In genomic region chr13:79482271-79482970, GRCh38 we compare ENCODE assay signal across 8 cellular contexts. TPM values are rescaled to one million over a fixed set of nuclear protein-coding genes. Genes with fewer than 3 reads are reported as not detected.
DNase-seq lines count a peak whose midpoint lies in the region; ATAC-seq and TF ChIP-seq lines count a peak whose summit lies in the region.

No MANE protein-coding gene starts in this region.

- H3K4me2 ChIP-seq in neural progenitor cell: peak overlapping the region; percentile 94

- no peaks in the 10 kb centered on the region for H3K36me3 Mint-ChIP-seq in neural progenitor cell

- H3K36me3 ChIP-seq in endocrine pancreas (ENCODE audit: control insufficient read depth, insufficient read depth, low read length): no peaks in the 10 kb centered on the region
- H3K36me3 ChIP-seq in neural progenitor cell: no peaks in the 10 kb centered on the region

- no peak overlapping the region for H2AFZ ChIP-seq in neural progenitor cell (replicated peaks)

- H3F3A ChIP-seq in neural progenitor cell (ENCODE audit: low read depth): peaks cover 29% of the 10 kb centered on the region

- peaks cover 28% of the 10 kb centered on the region for H3K4me1 Mint-ChIP-seq in neural progenitor cell

- no peaks in the 10 kb centered on the region for H3K27me3 ChIP-seq in endocrine pancreas (ENCODE audit: control insufficient read depth, insufficient read depth, low read length)
- peaks cover 28% of the 10 kb centered on the region for H3K27me3 ChIP-seq in neural progenitor cell

- no peaks in the 10 kb centered on the region for H3K9me3 Mint-ChIP-seq in neural progenitor cell

- H4K20me1 ChIP-seq in neural progenitor cell (ENCODE audit: low read depth): no peaks in the 10 kb centered on the region

- H3K4me1 ChIP-seq in endocrine pancreas (ENCODE audit: control insufficient read depth, insufficient read depth, low read length) (peaks cover 31% of the 10 kb centered on the region), neural progenitor cell (peaks cover 13% of the 10 kb centered on the region)

- H3K27ac ChIP-seq in neural progenitor cell: no peak overlapping the region

- DNase-seq in EL (peak; percentile 31), OCI-M1 (lab: John Stamatoyannopoulos, UW) (peak; percentile 44), neural progenitor cell (ENCODE audit: low spot score) (no peak), GM20000 (ENCODE audit: low spot score) (no peak), SW 1271 (lab: John Stamatoyannopoulos, UW) (no peak), SKM-1 treated with dmso at 0.1 percent for 144 hours (lab: John Stamatoyannopoulos, UW; ENCODE audit: unreplicated experiment) (no peak)

- H3K4me3 ChIP-seq in endocrine pancreas (ENCODE audit: control insufficient read depth, insufficient read depth, low read length) (peak overlapping the region; percentile 99), neural progenitor cell (peak overlapping the region; percentile 66)

- H3K4me3 Mint-ChIP-seq in neural progenitor cell: peak overlapping the region; percentile 94

- no peak overlapping the region for H3K27ac Mint-ChIP-seq in neural progenitor cell

- ATAC-seq in HG03460 (IDR thresholded peaks at IDR 0.05; ENCODE audit: unreplicated experiment): no peak

- H3K27me3 Mint-ChIP-seq in neural progenitor cell (ENCODE audit: insufficient read depth, low read depth): peaks cover 7% of the 10 kb centered on the region

- peaks cover 42% of the 10 kb centered on the region for H3K79me2 ChIP-seq in neural progenitor cell (ENCODE audit: low read depth)

- H3K9ac ChIP-seq in endocrine pancreas (ENCODE audit: control insufficient read depth, insufficient read depth, low read length) (no peak overlapping the region), neural progenitor cell (no peak overlapping the region)

- H3K9me3 ChIP-seq in endocrine pancreas (ENCODE audit: control insufficient read depth, low read length) (no peaks in the 10 kb centered on the region), neural progenitor cell (ENCODE audit: low read depth) (no peaks in the 10 kb centered on the region)

- TF ChIP-seq CTCF in neural progenitor cell (IDR thresholded peaks at IDR 0.05) (no peak), GM20000 (IDR thresholded peaks at IDR 0.05; ENCODE audit: extremely low read depth, missing control alignments) (no peak)

RNA-seq across cellular contexts. Expression of gene NDFIP2, which starts 1.5 kb away (rescaled TPM):
- total RNA-seq in neural progenitor cell (ENCODE audit: low replicate concordance): 16.8 and 25.4 TPM in 2 replicates

Comparison
In these comparisons a context has a peak if more than half of its experiments do, and no peak if none do; other contexts are left out.
1. DNase-seq: peak in EL (single experiment) and OCI-M1 (single experiment); none in neural progenitor cell (single experiment), GM20000 (single experiment), SW 1271 (0 of 2) and SKM-1 treated with dmso at 0.1 percent for 144 hours (single experiment).